Comparison of ENCODE assay signal across 7 cellular contexts in the genomic region with DNA sequence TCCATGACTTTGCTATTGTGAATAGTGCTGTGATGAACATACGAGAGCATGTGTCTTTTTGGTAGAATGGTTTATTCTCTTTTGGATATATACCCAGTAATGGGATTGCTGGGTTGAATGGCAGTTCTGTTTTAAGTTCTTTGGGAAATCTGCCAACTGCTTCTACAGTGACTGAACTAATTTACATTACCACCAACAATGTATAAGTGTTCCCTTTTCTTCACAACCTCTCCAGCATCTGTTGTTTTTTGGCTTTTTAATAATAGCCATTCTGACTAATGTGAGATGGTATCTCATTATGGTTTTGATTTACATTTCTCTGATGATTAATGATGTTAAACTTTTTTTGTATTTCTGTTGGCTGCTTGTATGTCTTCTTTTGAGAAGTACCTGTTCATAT.
A peak's percentile ranks its signal among the peaks of the same experiment; 100 is the strongest.
DNase-seq lines count a peak whose midpoint lies in the region; ATAC-seq and TF ChIP-seq lines count a peak whose summit lies in the region.
"Not testable (repeated sequence)": the region's sequence is repeated elsewhere in the genome, so short reads cannot be mapped to it uniquely, and the experiment has no call there.

No MANE protein-coding gene starts in this region.

- H3K4me2 ChIP-seq in PC-3 (ENCODE audit: low read length); mammary epithelial cell (ENCODE audit: insufficient read depth, low read depth, low read length): not testable (repeated sequence)

- CTCF ChIA-PET in A673 (lab: Charles Lee); PC-3 (lab: Charles Lee); mammary epithelial cell (lab: Charles Lee; ENCODE audit: low non-redundant PET): not testable (repeated sequence)

- H3K79me2 ChIP-seq in PC-3 (ENCODE audit: low read length); mammary epithelial cell (ENCODE audit: insufficient read depth, low read length): not testable (repeated sequence)

- 100% methylated on average over 1 of the region's 1 CpG for WGBS in mammary epithelial cell (ENCODE audit: low coverage, missing lambda C conversion rate)

- peak; percentile 27 for DNase-seq in A673 (ENCODE audit: low spot score)
- peak; percentile 67 for DNase-seq in EH (ENCODE audit: low read depth)
- DNase-seq in NCI-H1105 treated with DMSO at 0.1 percent for 48 hours (lab: John Stamatoyannopoulos, UW): peak; percentile 53
- peak; percentile 57 for DNase-seq in NCI-H345 (lab: John Stamatoyannopoulos, UW)
- DNase-seq in PC-3: peak; percentile 40
- peak; percentile 70 for DNase-seq in mammary epithelial cell
- peak; percentile 17 for DNase-seq in globus pallidus (ENCODE audit: low spot score)

- H3K27me3 ChIP-seq in A673 (replicated peaks; ENCODE audit: insufficient read depth, low read depth, low read length, poor library complexity); PC-3 (ENCODE audit: low read length); mammary epithelial cell (ENCODE audit: insufficient read depth, low read length): not testable (repeated sequence)

- intact Hi-C loops in A673 (cut with micrococcal nuclease; ENCODE audit: unreplicated experiment); PC-3 (cut with micrococcal nuclease); mammary epithelial cell (cut with micrococcal nuclease): not testable (repeated sequence)

- H3K9me2 ChIP-seq in PC-3 (replicated peaks; ENCODE audit: low read length): not testable (repeated sequence)

- POLR2A ChIA-PET in A673 (lab: Charles Lee; ENCODE audit: low non-redundant PET); PC-3 (lab: Charles Lee; ENCODE audit: unreplicated experiment): not testable (repeated sequence)

- in situ Hi-C loops in mammary epithelial cell (cut with MboI; ENCODE audit: low sequenced_read_pairs in 2 of 2): not testable (repeated sequence)

- not testable (repeated sequence) for H3F3A ChIP-seq in PC-3 (ENCODE audit: low read length, unreplicated experiment)

- not testable (repeated sequence) for TF ChIP-seq CTCF in A673 (conservative IDR thresholded peaks at IDR 0.05; ENCODE audit: low read depth, low read length); PC-3 (conservative IDR thresholded peaks at IDR 0.05; ENCODE audit: low read depth, low read length); mammary epithelial cell (conservative IDR thresholded peaks at IDR 0.05 in 1 of 2, IDR thresholded peaks at IDR 0.05 in 1 of 2; ENCODE audit: extremely low read depth in 1 of 2, insufficient read depth in 1 of 2, low read depth in 1 of 2, low read length in 2 of 2)

- ATAC-seq in PC-3: 0 out of 2 replicates have a peak, but pooled peaks have one; percentile 20

- not testable (repeated sequence) for H3K4me3 ChIP-seq in A673 (ENCODE audit: low read depth, low read length, poor library complexity, severe bottlenecking); PC-3 (ENCODE audit: low read length); mammary epithelial cell (replicated peaks in 1 of 3; ENCODE audit: insufficient read depth in 1 of 3, low read depth in 2 of 3, low read length in 3 of 3)

- H2AFZ ChIP-seq in PC-3 (ENCODE audit: low read length); mammary epithelial cell (ENCODE audit: low read depth, low read length): not testable (repeated sequence)

- not testable (repeated sequence) for H4K20me1 ChIP-seq in PC-3 (ENCODE audit: low read length); mammary epithelial cell (ENCODE audit: insufficient read depth, low read length)

- not testable (repeated sequence) for H3K9ac ChIP-seq in PC-3 (ENCODE audit: low read length); mammary epithelial cell (ENCODE audit: insufficient read depth, low read length)

- not testable (repeated sequence) for H3K9me3 ChIP-seq in A673 (ENCODE audit: low read depth, low read length, poor library complexity, severe bottlenecking); PC-3 (ENCODE audit: low read length); mammary epithelial cell (replicated peaks; ENCODE audit: insufficient read depth, low read length)

- dilution Hi-C loops in mammary epithelial cell (cut with HindIII; ENCODE audit: low sequenced_read_pairs): loop anchor here (5.0 kb wide), 1 partner anchor 70 kb away; no protein-coding TSS in a partner anchor

- BruUV-seq in A673 (replicated peaks; lab: Mats Ljungman, UMichigan); PC-3 (replicated peaks; lab: Mats Ljungman, UMichigan); mammary epithelial cell (replicated peaks; lab: Mats Ljungman, UMichigan): not testable (repeated sequence)

- H3K4me1 ChIP-seq in A673 (ENCODE audit: insufficient read depth, low read length, poor library complexity, severe bottlenecking); PC-3 (ENCODE audit: insufficient read depth, low read length); mammary epithelial cell (ENCODE audit: insufficient read depth, low read length): not testable (repeated sequence)

- H3K27ac ChIP-seq in A673 (ENCODE audit: low read depth, low read length, poor library complexity, severe bottlenecking); PC-3 (ENCODE audit: low read length); mammary epithelial cell (ENCODE audit: insufficient read depth, low read depth, low read length): not testable (repeated sequence)

- not testable (repeated sequence) for H3K36me3 ChIP-seq in A673 (ENCODE audit: insufficient read depth, low read length, poor library complexity, severe bottlenecking); PC-3 (ENCODE audit: low read depth, low read length); mammary epithelial cell (ENCODE audit: insufficient read depth, low read length)

Comparison
In these comparisons a context has a peak if more than half of its experiments do, and no peak if none do; other contexts are left out.
1. DNase-seq: peak in every context shown above with its lines; median percentile 70 in mammary epithelial cell; 67 in EH; 57 in NCI-H345; 53 in NCI-H1105 treated with DMSO at 0.1 percent for 48 hours; 40 in PC-3; 27 in A673; 17 in globus pallidus.